8 cellular contexts compared by ENCODE assay signal in genomic region chr17:34637548-34638525, GRCh38. TPM values are rescaled to one million over a fixed set of nuclear protein-coding genes. Genes with fewer than 3 reads are reported as not detected.
DNase-seq lines count a peak whose midpoint lies in the region; ATAC-seq, FAIRE-seq and TF ChIP-seq lines count a peak whose summit lies in the region.

No MANE protein-coding gene starts in this region.

- H3K4me1 Mint-ChIP-seq in central memory CD8-positive, alpha-beta T cell: no peaks in the 10 kb centered on the region

- FAIRE-seq in GM19239 (lab: Jason Lieb, UNC): no peak

- peaks cover 43% of the 10 kb centered on the region for H3K27me3 Mint-ChIP-seq in central memory CD8-positive, alpha-beta T cell

- peaks cover 1% of the 10 kb centered on the region for H3K36me3 Mint-ChIP-seq in central memory CD8-positive, alpha-beta T cell (ENCODE audit: insufficient read depth)

- H3K36me3 ChIP-seq in left lung: no peaks in the 10 kb centered on the region

- peaks cover 4 to 8% of the 10 kb centered on the region in 2 donors for H3K4me1 ChIP-seq in left lung

- intact Hi-C loops in left lung (cut with DNase I): loop anchor here in 1 of 2 donors (10.0 kb wide), 1 partner anchor 213 kb away; no protein-coding TSS in a partner anchor

- H3K27ac ChIP-seq in left lung: no peak overlapping the region

- H3K4me3 Mint-ChIP-seq in central memory CD8-positive, alpha-beta T cell: peak overlapping the region; percentile 83

- H3K4me3 ChIP-seq in left lung: peak overlapping the region; percentile 5 to 22

- peak; percentile 71 for DNase-seq in AG08395 (ENCODE audit: low spot score)
- DNase-seq in GM19239 (ENCODE audit: insufficient read length, low spot score): peak; percentile 90
- DNase-seq in NCI-H1105 treated with DMSO at 0.1 percent for 48 hours (lab: John Stamatoyannopoulos, UW): peak; percentile 20
- peak; percentile 67 for DNase-seq in activated CD4-positive, alpha-beta T cell treated with anti-CD3 and anti-CD28 coated beads for 1 hour
- peak; percentile 69 to 72 for DNase-seq in central memory CD8-positive, alpha-beta T cell (ENCODE audit: low spot score in 2 of 2)
- DNase-seq in left lung: peak; percentile 72 to 88
- peak; percentile 73 for DNase-seq in stimulated activated CD4-positive, alpha-beta T cell treated with anti-CD3 and anti-CD28 coated beads, Interleukin-2, amount 100 ng/mL, for 4 hours (ENCODE audit: low read depth)

- no peak overlapping the region for H3K27ac Mint-ChIP-seq in central memory CD8-positive, alpha-beta T cell (ENCODE audit: low read depth)

- peaks cover 13 to 99% of the 10 kb centered on the region in 2 donors for H3K27me3 ChIP-seq in left lung

- H3K9me3 ChIP-seq in left lung: no peaks in the 10 kb centered on the region

- TF ChIP-seq CTCF in left lung (IDR thresholded peaks at IDR 0.05): peak; percentile 84 to 89

- no peaks in the 10 kb centered on the region for H3K9me3 Mint-ChIP-seq in central memory CD8-positive, alpha-beta T cell

- ATAC-seq in central memory CD8-positive, alpha-beta T cell (replicated peaks; ENCODE audit: extremely low read depth, poor library complexity, severe bottlenecking): peak; percentile 95
- ATAC-seq in left lung (peak; percentile 99), GM18520 (IDR thresholded peaks at IDR 0.05; ENCODE audit: unreplicated experiment) (no peak)

RNA-seq across cellular contexts. Expression of gene TMEM132E, which starts 58.5 kb away (rescaled TPM):
- under 1 TPM; 0.10 to 0.32 TPM for total RNA-seq in left lung

Comparison
In these comparisons a context has a peak if more than half of its experiments do, and no peak if none do; other contexts are left out.
1. DNase-seq: peak in every context shown above with its lines; median percentile 90 in GM19239; 80 in left lung; 73 in stimulated activated CD4-positive, alpha-beta T cell treated with anti-CD3 and anti-CD28 coated beads, Interleukin-2, amount 100 ng/mL, for 4 hours; 71 in AG08395; 70 in central memory CD8-positive, alpha-beta T cell; 67 in activated CD4-positive, alpha-beta T cell treated with anti-CD3 and anti-CD28 coated beads for 1 hour; 20 in NCI-H1105 treated with DMSO at 0.1 percent for 48 hours.